8 cellular contexts compared by ENCODE assay signal in the genomic region with DNA sequence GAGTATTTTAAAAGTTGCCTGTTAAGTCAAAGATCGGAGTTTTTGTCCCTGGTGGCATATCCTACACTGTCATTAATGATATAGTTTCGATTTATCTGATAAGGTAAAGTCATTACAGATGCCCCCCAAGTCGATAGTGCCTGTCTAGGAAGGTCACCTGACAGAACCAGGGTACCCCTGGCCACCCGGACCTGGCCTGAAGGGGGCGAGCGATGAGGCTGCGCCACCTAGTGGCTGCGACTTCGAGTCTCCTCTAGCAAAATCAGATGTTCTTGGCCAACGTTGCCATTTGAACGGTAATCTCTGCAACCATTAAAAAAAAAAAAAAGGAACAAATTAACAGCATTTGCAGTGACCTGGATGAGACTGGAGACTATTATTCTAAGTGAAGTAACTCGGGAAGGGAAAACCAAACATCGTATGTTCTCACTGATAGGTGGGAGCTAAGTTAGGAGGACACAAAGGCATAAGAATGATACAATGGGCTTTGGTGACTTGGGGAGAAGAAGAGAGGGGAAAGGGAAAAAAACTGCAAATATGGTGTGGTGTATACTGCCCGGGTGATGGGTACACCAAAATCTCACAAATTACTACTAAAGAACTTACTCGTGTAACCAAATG.
DNase-seq lines count a peak whose midpoint lies in the region; ATAC-seq lines count a peak whose summit lies in the region.

No MANE protein-coding gene starts in this region.

- DNase-seq in DMS 273 (lab: John Stamatoyannopoulos, UW; ENCODE audit: unreplicated experiment) (peak; percentile 16), DMS 273 treated with DMSO at 0.1 percent for 48 hours (lab: John Stamatoyannopoulos, UW) (no peak), H7 (peak; percentile 40), Kasumi-1 (lab: John Stamatoyannopoulos, UW) (peak; percentile 37 to 58), globus pallidus (ENCODE audit: low spot score) (peak; percentile 21), pons (ENCODE audit: low spot score) (peak; percentile 37)
- peak; percentile 71 for DNase-seq in activated CD8-positive, alpha-beta memory T cell treated with anti-CD3 and anti-CD28 coated beads, Interleukin-2, amount 50 U/mL, for 48 hours

- ATAC-seq in GM21528 (IDR thresholded peaks at IDR 0.05; ENCODE audit: low FRiP score, unreplicated experiment): no peak

- H3K27me3 ChIP-seq in H7 (ENCODE audit: control insufficient read depth, insufficient read depth, low read length): no peaks in the 10 kb centered on the region

- H3K4me3 ChIP-seq in H7 (ENCODE audit: insufficient read depth, low read depth, low read length): no peak overlapping the region

- H3K36me3 ChIP-seq in H7 (replicated peaks; ENCODE audit: control insufficient read depth, insufficient read depth, low read length): no peaks in the 10 kb centered on the region
